Comparison of ENCODE assay signal across 13 cellular contexts in the genomic region with DNA sequence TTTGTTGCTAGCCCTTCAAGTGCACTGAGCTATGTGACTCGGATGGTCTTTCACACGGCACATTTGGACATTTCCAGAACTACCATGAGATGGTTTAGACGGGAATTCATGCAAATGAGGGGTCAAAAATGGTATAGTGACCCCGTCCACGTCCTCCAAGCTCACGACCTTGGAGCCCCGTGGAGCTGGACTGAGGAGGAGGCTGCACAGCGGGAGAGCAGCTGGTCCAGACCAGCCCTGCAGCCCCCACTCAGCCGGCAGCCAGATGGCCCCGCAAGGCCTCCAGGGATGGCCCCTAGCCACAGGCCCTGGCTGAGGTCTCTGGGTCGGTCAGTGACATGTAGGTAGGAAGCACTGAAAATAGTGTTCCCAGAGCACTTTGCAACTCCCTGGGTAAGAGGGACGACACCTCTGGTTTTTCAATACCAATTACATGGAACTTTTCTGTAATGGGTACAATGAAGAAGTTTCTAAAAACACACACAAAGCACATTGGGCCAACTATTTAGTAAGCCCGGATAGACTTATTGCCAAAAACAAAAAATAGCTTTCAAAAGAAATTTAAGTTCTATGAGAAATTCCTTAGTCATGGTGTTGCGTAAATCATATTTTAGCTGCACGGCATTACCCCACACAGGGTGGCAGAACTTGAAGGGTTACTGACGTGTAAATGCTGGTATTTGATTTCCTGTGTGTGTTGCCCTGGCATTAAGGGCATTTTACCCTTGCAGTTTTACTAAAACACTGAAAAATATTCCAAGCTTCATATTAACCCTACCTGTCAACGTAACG.
DNase-seq lines count a peak whose midpoint lies in the region; ATAC-seq, FAIRE-seq and TF ChIP-seq lines count a peak whose summit lies in the region.
"Had no signal": no experiment of that assay in that cellular context is flagged by ENCODE, and none has a peak within 500 bp of the region (broad histone marks: within the 10 kb centered on the region; RNA-seq: fewer than 3 reads in every experiment).

No MANE protein-coding gene starts in this region.

- H3K27me3 Mint-ChIP-seq in HFFc6 (ENCODE audit: insufficient read depth) = peaks cover 2% of the 10 kb centered on the region; the same call in 1 of the 2 replicates

- peak overlapping the region; percentile 71 to 85 for H3K27ac ChIP-seq in A549
- H3K27ac ChIP-seq: lower lobe of right lung, psoas muscle had no signal

- TF ChIP-seq RAD21 in A549 (conservative IDR thresholded peaks at IDR 0.05 in 1 of 2, IDR thresholded peaks at IDR 0.05 in 1 of 2) = no peak; a peak in 1 of 5 replicates

- no peak overlapping the region for H3K4me3 Mint-ChIP-seq in HFFc6

- POLR2A ChIA-PET in A549 (lab: Yijun Ruan, JAX) = interaction anchor here (1.2 kb wide), 1 partner anchor 22 kb away, joined by 3 read pairs; no protein-coding TSS in a partner anchor

- H3K27me3 ChIP-seq in MG63 (no peaks in the 10 kb centered on the region), bronchial epithelial cell (ENCODE audit: control insufficient read depth, insufficient read depth, low read length) (no peaks in the 10 kb centered on the region)
- H3K27me3 ChIP-seq: uterus had no signal

- no peak overlapping the region for H3K27ac Mint-ChIP-seq in HFFc6

- TF ChIP-seq POLR2A in A549 (IDR thresholded peaks at IDR 0.05; ENCODE audit: low read length) = no peak

- no peak for TF ChIP-seq CTCF in A549 (IDR thresholded peaks at IDR 0.05)
- no peak for TF ChIP-seq CTCF in bronchial epithelial cell (IDR thresholded peaks at IDR 0.05; ENCODE audit: insufficient read depth, low read length, severe bottlenecking)
- no peak for TF ChIP-seq CTCF in HFFc6 (IDR thresholded peaks at IDR 0.05)

- H3K4me2 ChIP-seq in A549 = peak overlapping the region; percentile 52

- DNase-seq in A549 (ENCODE audit: low read depth in 1 of 2, low spot score in 1 of 2) (peak in 1 of 2 experiments; percentile 39), MG63 (peak; percentile 73), bronchial epithelial cell (ENCODE audit: low read depth) (peak; percentile 92), islet precursor cell (peak; percentile 52), HFFc6 (no peak), T-helper 9 cell (no peak), iPS-NIHi11 (ENCODE audit: low spot score) (no peak)
- DNase-seq: lower lobe of right lung, NCI-H510A treated with DMSO at 0.1 percent for 48 hours, psoas muscle had no signal

- CTCF ChIA-PET in A549 (lab: Yijun Ruan, JAX) = interaction anchor here (0.6 to 3.1 kb wide), 12 partner anchors 8 to 392 kb away, joined by 3 to 15 read pairs (median 4); no protein-coding TSS in a partner anchor

- ATAC-seq in A549 = no peak
- no peak for ATAC-seq in GM18907 (IDR thresholded peaks at IDR 0.05; ENCODE audit: unreplicated experiment)
- ATAC-seq: lower lobe of right lung had no signal

- H3K36me3 Mint-ChIP-seq in HFFc6 (ENCODE audit: low read depth) = peaks cover 13% of the 10 kb centered on the region

- no peaks in the 10 kb centered on the region for H3K9me3 ChIP-seq in A549
- no peaks in the 10 kb centered on the region for H3K9me3 ChIP-seq in MG63
- H3K9me3 ChIP-seq: lower lobe of right lung, psoas muscle, uterus had no signal

- H3K36me3 ChIP-seq in MG63 (peaks cover 69% of the 10 kb centered on the region), bronchial epithelial cell (ENCODE audit: control insufficient read depth, insufficient read depth, low read length) (peaks cover 26% of the 10 kb centered on the region)
- H3K36me3 ChIP-seq: uterus had no signal

- no peak for FAIRE-seq in A549 (lab: Jason Lieb, UNC)
- FAIRE-seq in bronchial epithelial cell (lab: Jason Lieb, UNC) = no peak
- FAIRE-seq: astrocyte had no signal

- H3K9me3 Mint-ChIP-seq in HFFc6 = no peaks in the 10 kb centered on the region

- H3K4me3 ChIP-seq in A549 = no peak overlapping the region
- no peak overlapping the region for H3K4me3 ChIP-seq in MG63
- H3K4me3 ChIP-seq in bronchial epithelial cell (ENCODE audit: low read depth, low read length) = no peak overlapping the region
- H3K4me3 ChIP-seq: lower lobe of right lung, psoas muscle, uterus had no signal

- H3K4me1 ChIP-seq in A549 = peaks cover 20% of the 10 kb centered on the region
- H3K4me1 ChIP-seq: psoas muscle, uterus had no signal

- TF ChIP-seq EP300 in A549 (IDR thresholded peaks at IDR 0.05) = peak; percentile 67 to 70; a peak in 2 of 5 replicates

- WGBS in A549 (ENCODE audit: missing lambda C conversion rate) = 85% methylated on average over 18 of the region's 18 CpGs

- H3K4me1 Mint-ChIP-seq in HFFc6 (ENCODE audit: low read depth) = peaks cover 3% of the 10 kb centered on the region; the same call in 1 of the 2 replicates

TF ChIP-seq in A549, 52 proteins besides CTCF, POLR2A, EP300 and RAD21:
- TF ChIP-seq ZFP36 (IDR thresholded peaks at IDR 0.05; ENCODE audit: borderline replicate concordance, partially characterized antibody) (no peak), POLR2AphosphoS2 (conservative IDR thresholded peaks at IDR 0.05; ENCODE audit: low read length) (no peak), MAFK (IDR thresholded peaks at IDR 0.05; ENCODE audit: partially characterized antibody) (peak; percentile 71), HOXB13 (CRISPR knock-in tag; IDR thresholded peaks at IDR 0.05; ENCODE audit: low read depth) (no peak; the same call in 1 of the 2 replicates), MYC (IDR thresholded peaks at IDR 0.05; ENCODE audit: borderline replicate concordance, low read length) (no peak), JUN (IDR thresholded peaks at IDR 0.05) (peak; percentile 47 to 79; a peak in 2 of 5 replicates), FOXS1 (CRISPR knock-in tag; IDR thresholded peaks at IDR 0.05) (no peak), NFE2L2 (conservative IDR thresholded peaks at IDR 0.05; ENCODE audit: low read length) (peak; percentile 58), CBX2 (IDR thresholded peaks at IDR 0.05; ENCODE audit: borderline replicate concordance, low read depth) (no peak), HOXB5 (CRISPR knock-in tag; IDR thresholded peaks at IDR 0.05) (0 out of 2 replicates have a peak, but pooled peaks have one; percentile 21), CEBPB (IDR thresholded peaks at IDR 0.05) (peak; percentile 86 to 88), RNF2 (IDR thresholded peaks at IDR 0.05; ENCODE audit: borderline replicate concordance, low read depth) (no peak), FOSB (CRISPR knock-in tag; IDR thresholded peaks at IDR 0.05) (no peak), EHMT2 (IDR thresholded peaks at IDR 0.05; ENCODE audit: low read depth) (no peak), FOSL2 (IDR thresholded peaks at IDR 0.05) (no peak), FOSL2 (CRISPR knock-in tag; IDR thresholded peaks at IDR 0.05) (0 out of 2 replicates have a peak, but pooled peaks have one; percentile 19), PHF8 (IDR thresholded peaks at IDR 0.05; ENCODE audit: borderline replicate concordance, low read depth) (no peak), HOXA7 (CRISPR knock-in tag; IDR thresholded peaks at IDR 0.05) (peak; percentile 53; the same call in 1 of the 2 replicates), BCL3 (IDR thresholded peaks at IDR 0.05) (no peak; the same call in 2 of the 3 replicates), RCOR1 (IDR thresholded peaks at IDR 0.05; ENCODE audit: low read depth, low read length) (no peak)
- TF ChIP-seq, protein P1, sequence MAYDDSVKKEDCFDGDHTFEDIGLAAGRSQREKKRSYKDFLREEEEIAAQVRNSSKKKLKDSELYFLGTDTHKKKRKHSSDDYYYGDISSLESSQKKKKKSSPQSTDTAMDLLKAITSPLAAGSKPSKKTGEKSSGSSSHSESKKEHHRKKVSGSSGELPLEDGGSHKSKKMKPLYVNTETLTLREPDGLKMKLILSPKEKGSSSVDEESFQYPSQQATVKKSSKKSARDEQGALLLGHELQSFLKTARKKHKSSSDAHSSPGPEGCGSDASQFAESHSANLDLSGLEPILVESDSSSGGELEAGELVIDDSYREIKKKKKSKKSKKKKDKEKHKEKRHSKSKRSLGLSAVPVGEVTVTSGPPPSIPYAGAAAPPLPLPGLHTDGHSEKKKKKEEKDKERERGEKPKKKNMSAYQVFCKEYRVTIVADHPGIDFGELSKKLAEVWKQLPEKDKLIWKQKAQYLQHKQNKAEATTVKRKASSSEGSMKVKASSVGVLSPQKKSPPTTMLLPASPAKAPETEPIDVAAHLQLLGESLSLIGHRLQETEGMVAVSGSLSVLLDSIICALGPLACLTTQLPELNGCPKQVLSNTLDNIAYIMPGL (CRISPR knock-in tag; IDR thresholded peaks at IDR 0.05; ENCODE audit: borderline replicate concordance) = no peak
- TF ChIP-seq, protein P2, sequence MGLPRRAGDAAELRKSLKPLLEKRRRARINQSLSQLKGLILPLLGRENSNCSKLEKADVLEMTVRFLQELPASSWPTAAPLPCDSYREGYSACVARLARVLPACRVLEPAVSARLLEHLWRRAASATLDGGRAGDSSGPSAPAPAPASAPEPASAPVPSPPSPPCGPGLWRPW (IDR thresholded peaks at IDR 0.05) = peak; percentile 40; the same call in 1 of the 2 replicates

Comparison
In these comparisons a context has a peak if more than half of its experiments do, and no peak if none do; other contexts are left out.
1. DNase-seq: peak in MG63 (single experiment), bronchial epithelial cell (single experiment) and islet precursor cell (single experiment); none in HFFc6 (single experiment), T-helper 9 cell (single experiment) and iPS-NIHi11 (single experiment).